42 cellular contexts compared by ENCODE assay signal in the genomic region with DNA sequence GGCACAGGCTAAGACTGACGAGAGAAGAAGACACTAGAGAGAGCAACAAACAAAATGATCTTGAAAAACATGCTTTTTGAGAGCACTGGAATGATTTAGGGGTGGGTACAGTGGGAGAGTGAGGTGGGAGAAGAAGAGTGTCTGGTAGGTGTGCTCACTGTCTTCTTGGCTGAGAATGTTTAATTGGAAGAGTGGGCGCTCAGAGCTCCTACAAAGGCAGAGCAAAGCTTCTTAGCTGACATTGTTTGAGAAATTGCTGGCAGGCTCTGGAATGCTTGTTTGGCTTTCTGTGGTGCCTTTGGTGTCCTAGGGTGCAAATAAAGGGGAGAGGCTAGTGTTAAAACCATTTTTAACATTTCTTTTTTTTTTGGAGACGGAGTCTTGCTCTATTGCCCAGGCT. TPM values are rescaled to one million over a fixed set of nuclear protein-coding genes. Genes with fewer than 3 reads are reported as not detected.
"Had no signal": no experiment of that assay in that cellular context is flagged by ENCODE, and none has a peak within 500 bp of the region (broad histone marks: within the 10 kb centered on the region; RNA-seq: fewer than 3 reads in every experiment).

No MANE protein-coding gene starts in this region.

- DNase-seq: activated CD4-positive, alpha-beta memory T cell treated with anti-CD3 and anti-CD28 coated beads for 36 hours; activated CD4-positive, alpha-beta T cell treated with anti-CD3 and anti-CD28 coated beads for 36 hours; activated CD4-positive, alpha-beta T cell treated with anti-CD3 and anti-CD28 coated beads, Interleukin-2, amount 10 ng/mL, durations not matched to agents 24 days and 14 days; activated CD4-positive, CD25-positive, alpha-beta regulatory T cell; activated CD4-positive, CD25-positive, alpha-beta regulatory T cell treated with anti-CD3 and anti-CD28 coated beads, Interleukin-2, amount 50 U/mL, for 72 hours; activated CD8-positive, alpha-beta memory T cell treated with anti-CD3 and anti-CD28 coated beads, Interleukin-2, amount 10 ng/mL, durations not matched to agents 7 days and 5 days; activated CD8-positive, alpha-beta memory T cell treated with anti-CD3 and anti-CD28 coated beads, Interleukin-2, amount 50 U/mL, for 4 hours; activated CD8-positive, alpha-beta T cell treated with anti-CD3 and anti-CD28 coated beads, Interleukin-2, amount 10 ng/mL, durations not matched to agents 7 days and 5 days; activated effector memory CD4-positive, alpha-beta T cell treated with anti-CD3 and anti-CD28 coated beads, Interleukin-2, amount 50 U/mL, for 16 hours; activated naive CD4-positive, alpha-beta T cell treated with anti-CD3 and anti-CD28 coated beads for 36 hours; activated naive CD8-positive, alpha-beta T cell treated with anti-CD3 and anti-CD28 coated beads for 36 hours; activated naive CD8-positive, alpha-beta T cell treated with anti-CD3 and anti-CD28 coated beads, Interleukin-2, amount 50 U/mL, for 24 hours; activated T-cell treated with anti-CD3 and anti-CD28 coated beads, Interleukin-2, amount 50 U/mL, for 1 hour; activated T-cell treated with anti-CD3 and anti-CD28 coated beads, Interleukin-2, amount 50 U/mL, for 48 hours; adrenal gland; amygdala; aorta; body of pancreas; dermis blood vessel endothelial cell; effector CD4-positive, alpha-beta T cell; effector memory CD8-positive, alpha-beta T cell; esophagus squamous epithelium; foreskin melanocyte; SW 1271; T-cell; T1000 had no signal

- ATAC-seq: activated CD4-positive, alpha-beta T cell treated with anti-CD3 and anti-CD28 coated beads for 36 hours; activated CD8-positive, alpha-beta memory T cell treated with anti-CD3 and anti-CD28 coated beads, Interleukin-2, amount 10 ng/mL, durations not matched to agents 7 days and 5 days; activated CD8-positive, alpha-beta T cell treated with anti-CD3 and anti-CD28 coated beads, Interleukin-2, amount 10 ng/mL, durations not matched to agents 7 days and 5 days; activated naive CD8-positive, alpha-beta T cell treated with anti-CD3 and anti-CD28 coated beads, Interleukin-2, amount 50 U/mL, for 24 hours; body of pancreas; effector memory CD8-positive, alpha-beta T cell; gastroesophageal sphincter; T-cell had no signal

- H3K36me3 Mint-ChIP-seq: activated CD4-positive, alpha-beta memory T cell treated with anti-CD3 and anti-CD28 coated beads for 36 hours; activated CD8-positive, alpha-beta memory T cell treated with anti-CD3 and anti-CD28 coated beads, Interleukin-2, amount 10 ng/mL, durations not matched to agents 7 days and 5 days; activated naive CD4-positive, alpha-beta T cell treated with anti-CD3 and anti-CD28 coated beads, Interleukin-2, amount 50 U/mL, for 24 hours; T-cell had no signal

- H3K27me3 Mint-ChIP-seq: activated CD4-positive, alpha-beta memory T cell treated with anti-CD3 and anti-CD28 coated beads for 36 hours; activated CD4-positive, alpha-beta T cell treated with anti-CD3 and anti-CD28 coated beads for 36 hours; activated naive CD4-positive, alpha-beta T cell treated with anti-CD3 and anti-CD28 coated beads, Interleukin-2, amount 50 U/mL, for 24 hours; activated naive CD8-positive, alpha-beta T cell treated with anti-CD3 and anti-CD28 coated beads for 36 hours; activated naive CD8-positive, alpha-beta T cell treated with anti-CD3 and anti-CD28 coated beads, Interleukin-2, amount 50 U/mL, for 24 hours; central memory CD8-positive, alpha-beta T cell; effector memory CD8-positive, alpha-beta T cell; T-cell had no signal

- H3K9me3 ChIP-seq: adrenal gland, body of pancreas, esophagus squamous epithelium, gastroesophageal sphincter had no signal

- H3K27ac Mint-ChIP-seq: activated CD4-positive, alpha-beta memory T cell treated with anti-CD3 and anti-CD28 coated beads for 36 hours; activated CD4-positive, alpha-beta T cell treated with anti-CD3 and anti-CD28 coated beads for 36 hours; activated CD4-positive, alpha-beta T cell treated with anti-CD3 and anti-CD28 coated beads, Interleukin-2, amount 10 ng/mL, durations not matched to agents 24 days and 14 days; activated CD8-positive, alpha-beta memory T cell treated with anti-CD3 and anti-CD28 coated beads, Interleukin-2, amount 10 ng/mL, durations not matched to agents 7 days and 5 days; activated CD8-positive, alpha-beta T cell treated with anti-CD3 and anti-CD28 coated beads, Interleukin-2, amount 10 ng/mL, durations not matched to agents 7 days and 5 days; activated naive CD4-positive, alpha-beta T cell treated with anti-CD3 and anti-CD28 coated beads for 36 hours; activated naive CD4-positive, alpha-beta T cell treated with anti-CD3 and anti-CD28 coated beads, Interleukin-2, amount 50 U/mL, for 24 hours; activated naive CD8-positive, alpha-beta T cell treated with anti-CD3 and anti-CD28 coated beads for 36 hours; activated naive CD8-positive, alpha-beta T cell treated with anti-CD3 and anti-CD28 coated beads, Interleukin-2, amount 50 U/mL, for 24 hours; activated T-helper 1 cell treated with anti-CD3 and anti-CD28 coated beads, Interleukin-12 subunit alpha, Interleukin-12 subunit beta, Interleukin-2, Interleukin-4 antibody, amounts not matched to agents 30 ng/mL and 10 ng/mL and 1 ng/mL, durations not matched to agents 14 hours and 24 hours and 36 hours; activated T-helper 2 cell treated with anti-CD3 and anti-CD28 coated beads, Interferon-gamma antibody, Interleukin-2, Interleukin-4, amounts not matched to agents 10 μg/mL and 5 μg/mL and 100 μg/mL, durations not matched to agents 14 hours and 24 hours and 36 hours; T-cell; T-helper 1 cell treated with Interleukin-12 subunit alpha and Interleukin-12 subunit beta and Interleukin-4 antibody, amounts not matched to agents 30 μg/mL and 1 μg/mL, for 36 hours; T-helper 2 cell treated with Interferon-gamma antibody and Interleukin-4, amounts not matched to agents 5 μg/mL and 100 μg/mL, for 36 hours had no signal

- FAIRE-seq: endometrium, endothelial cell of umbilical vein had no signal

- H3K27ac ChIP-seq: adrenal gland, body of pancreas, coronary artery, epithelial cell of prostate, esophagus squamous epithelium, gastroesophageal sphincter had no signal

- H3K9me3 Mint-ChIP-seq: activated CD4-positive, alpha-beta memory T cell treated with anti-CD3 and anti-CD28 coated beads for 36 hours; activated CD4-positive, alpha-beta T cell treated with anti-CD3 and anti-CD28 coated beads, Interleukin-2, amount 10 ng/mL, durations not matched to agents 24 days and 14 days; activated naive CD4-positive, alpha-beta T cell treated with anti-CD3 and anti-CD28 coated beads for 36 hours; activated naive CD4-positive, alpha-beta T cell treated with anti-CD3 and anti-CD28 coated beads, Interleukin-2, amount 50 U/mL, for 24 hours; activated naive CD8-positive, alpha-beta T cell treated with anti-CD3 and anti-CD28 coated beads for 36 hours; activated naive CD8-positive, alpha-beta T cell treated with anti-CD3 and anti-CD28 coated beads, Interleukin-2, amount 50 U/mL, for 24 hours; activated T-helper 1 cell treated with anti-CD3 and anti-CD28 coated beads, Interleukin-12 subunit alpha, Interleukin-12 subunit beta, Interleukin-2, Interleukin-4 antibody, amounts not matched to agents 30 ng/mL and 10 ng/mL and 1 ng/mL, durations not matched to agents 14 hours and 24 hours and 36 hours; activated T-helper 2 cell treated with anti-CD3 and anti-CD28 coated beads, Interferon-gamma antibody, Interleukin-2, Interleukin-4, amounts not matched to agents 10 μg/mL and 5 μg/mL and 100 μg/mL, durations not matched to agents 14 hours and 24 hours and 36 hours; central memory CD8-positive, alpha-beta T cell; effector memory CD8-positive, alpha-beta T cell; T-cell; T-helper 1 cell treated with Interleukin-12 subunit alpha and Interleukin-12 subunit beta and Interleukin-4 antibody, amounts not matched to agents 30 μg/mL and 1 μg/mL, for 36 hours; T-helper 2 cell treated with Interferon-gamma antibody and Interleukin-4, amounts not matched to agents 5 μg/mL and 100 μg/mL, for 36 hours had no signal

- H3K4me3 Mint-ChIP-seq: activated CD4-positive, alpha-beta memory T cell treated with anti-CD3 and anti-CD28 coated beads for 36 hours; activated CD4-positive, alpha-beta T cell treated with anti-CD3 and anti-CD28 coated beads for 36 hours; activated CD4-positive, alpha-beta T cell treated with anti-CD3 and anti-CD28 coated beads, Interleukin-2, amount 10 ng/mL, durations not matched to agents 24 days and 14 days; activated CD8-positive, alpha-beta memory T cell treated with anti-CD3 and anti-CD28 coated beads, Interleukin-2, amount 10 ng/mL, durations not matched to agents 7 days and 5 days; activated CD8-positive, alpha-beta T cell treated with anti-CD3 and anti-CD28 coated beads, Interleukin-2, amount 10 ng/mL, durations not matched to agents 7 days and 5 days; activated naive CD4-positive, alpha-beta T cell treated with anti-CD3 and anti-CD28 coated beads for 36 hours; activated naive CD4-positive, alpha-beta T cell treated with anti-CD3 and anti-CD28 coated beads, Interleukin-2, amount 50 U/mL, for 24 hours; activated naive CD8-positive, alpha-beta T cell treated with anti-CD3 and anti-CD28 coated beads for 36 hours; activated naive CD8-positive, alpha-beta T cell treated with anti-CD3 and anti-CD28 coated beads, Interleukin-2, amount 50 U/mL, for 24 hours; activated T-helper 1 cell treated with anti-CD3 and anti-CD28 coated beads, Interleukin-12 subunit alpha, Interleukin-12 subunit beta, Interleukin-2, Interleukin-4 antibody, amounts not matched to agents 30 ng/mL and 10 ng/mL and 1 ng/mL, durations not matched to agents 14 hours and 24 hours and 36 hours; central memory CD8-positive, alpha-beta T cell; effector memory CD8-positive, alpha-beta T cell; T-cell; T-helper 1 cell treated with Interleukin-12 subunit alpha and Interleukin-12 subunit beta and Interleukin-4 antibody, amounts not matched to agents 30 μg/mL and 1 μg/mL, for 36 hours; T-helper 2 cell treated with Interferon-gamma antibody and Interleukin-4, amounts not matched to agents 5 μg/mL and 100 μg/mL, for 36 hours had no signal

- H3K36me3 ChIP-seq: adrenal gland, gastroesophageal sphincter had no signal

- H3K4me3 ChIP-seq: adrenal gland, body of pancreas, coronary artery, esophagus squamous epithelium, gastroesophageal sphincter had no signal

- H3K27me3 ChIP-seq: adrenal gland, body of pancreas had no signal

RNA-seq across cellular contexts. Expression of gene CXCL17, which starts 14.1 kb away (rescaled TPM):
- total RNA-seq: activated CD4-positive, alpha-beta memory T cell treated with anti-CD3 and anti-CD28 coated beads for 36 hours; activated CD4-positive, alpha-beta T cell treated with anti-CD3 and anti-CD28 coated beads for 36 hours; activated CD4-positive, alpha-beta T cell treated with anti-CD3 and anti-CD28 coated beads, Interleukin-2, amount 10 ng/mL, durations not matched to agents 24 days and 14 days; activated CD8-positive, alpha-beta memory T cell treated with anti-CD3 and anti-CD28 coated beads for 36 hours; activated CD8-positive, alpha-beta memory T cell treated with anti-CD3 and anti-CD28 coated beads, Interleukin-2, amount 10 ng/mL, durations not matched to agents 7 days and 5 days; activated CD8-positive, alpha-beta T cell treated with anti-CD3 and anti-CD28 coated beads, Interleukin-2, amount 10 ng/mL, durations not matched to agents 7 days and 5 days; activated naive CD4-positive, alpha-beta T cell treated with anti-CD3 and anti-CD28 coated beads for 36 hours; activated naive CD8-positive, alpha-beta T cell treated with anti-CD3 and anti-CD28 coated beads for 36 hours; activated T-helper 1 cell treated with anti-CD3 and anti-CD28 coated beads, Interleukin-12 subunit alpha, Interleukin-12 subunit beta, Interleukin-2, Interleukin-4 antibody, amounts not matched to agents 30 ng/mL and 10 ng/mL and 1 ng/mL, durations not matched to agents 14 hours and 24 hours and 36 hours; activated T-helper 2 cell treated with anti-CD3 and anti-CD28 coated beads, Interferon-gamma antibody, Interleukin-2, Interleukin-4, amounts not matched to agents 10 μg/mL and 5 μg/mL and 100 μg/mL, durations not matched to agents 14 hours and 24 hours and 36 hours; aorta; cerebellum; dermis blood vessel endothelial cell; endothelial cell of umbilical vein; fibroblast of lung; fibroblast of villous mesenchyme; glomerular endothelial cell; T-cell had no signal
- polyA plus RNA-seq: endothelial cell of umbilical vein, fibroblast of lung had no signal

RNA-seq across cellular contexts. Expression of gene CNFN, which starts 38.6 kb away (rescaled TPM):
- total RNA-seq: activated CD4-positive, alpha-beta memory T cell treated with anti-CD3 and anti-CD28 coated beads for 36 hours; activated CD4-positive, alpha-beta T cell treated with anti-CD3 and anti-CD28 coated beads for 36 hours; activated CD4-positive, alpha-beta T cell treated with anti-CD3 and anti-CD28 coated beads, Interleukin-2, amount 10 ng/mL, durations not matched to agents 24 days and 14 days; activated CD8-positive, alpha-beta memory T cell treated with anti-CD3 and anti-CD28 coated beads for 36 hours; activated CD8-positive, alpha-beta memory T cell treated with anti-CD3 and anti-CD28 coated beads, Interleukin-2, amount 10 ng/mL, durations not matched to agents 7 days and 5 days; activated CD8-positive, alpha-beta T cell treated with anti-CD3 and anti-CD28 coated beads, Interleukin-2, amount 10 ng/mL, durations not matched to agents 7 days and 5 days; activated naive CD4-positive, alpha-beta T cell treated with anti-CD3 and anti-CD28 coated beads for 36 hours; activated naive CD8-positive, alpha-beta T cell treated with anti-CD3 and anti-CD28 coated beads for 36 hours; activated T-helper 1 cell treated with anti-CD3 and anti-CD28 coated beads, Interleukin-12 subunit alpha, Interleukin-12 subunit beta, Interleukin-2, Interleukin-4 antibody, amounts not matched to agents 30 ng/mL and 10 ng/mL and 1 ng/mL, durations not matched to agents 14 hours and 24 hours and 36 hours; activated T-helper 2 cell treated with anti-CD3 and anti-CD28 coated beads, Interferon-gamma antibody, Interleukin-2, Interleukin-4, amounts not matched to agents 10 μg/mL and 5 μg/mL and 100 μg/mL, durations not matched to agents 14 hours and 24 hours and 36 hours; body of pancreas; cerebellum; dermis blood vessel endothelial cell; fibroblast of lung; fibroblast of villous mesenchyme; glomerular endothelial cell had no signal
- polyA plus RNA-seq: fibroblast of lung had no signal
